In genomic region chr17:61018938-61019337, GRCh38 we compare ENCODE assay signal across 1 cellular context.
TF ChIP-seq lines count a peak whose summit lies in the region.

No MANE protein-coding gene starts in this region.

TF ChIP-seq in WTC11, 78 proteins besides CTCF, POLR2A, EP300 and RAD21 (continued from another document):
- TF ChIP-seq AFF4 (CRISPR knock-in tag; IDR thresholded peaks at IDR 0.05; ENCODE audit: borderline replicate concordance) = no peak
- TF ChIP-seq, protein P1, sequence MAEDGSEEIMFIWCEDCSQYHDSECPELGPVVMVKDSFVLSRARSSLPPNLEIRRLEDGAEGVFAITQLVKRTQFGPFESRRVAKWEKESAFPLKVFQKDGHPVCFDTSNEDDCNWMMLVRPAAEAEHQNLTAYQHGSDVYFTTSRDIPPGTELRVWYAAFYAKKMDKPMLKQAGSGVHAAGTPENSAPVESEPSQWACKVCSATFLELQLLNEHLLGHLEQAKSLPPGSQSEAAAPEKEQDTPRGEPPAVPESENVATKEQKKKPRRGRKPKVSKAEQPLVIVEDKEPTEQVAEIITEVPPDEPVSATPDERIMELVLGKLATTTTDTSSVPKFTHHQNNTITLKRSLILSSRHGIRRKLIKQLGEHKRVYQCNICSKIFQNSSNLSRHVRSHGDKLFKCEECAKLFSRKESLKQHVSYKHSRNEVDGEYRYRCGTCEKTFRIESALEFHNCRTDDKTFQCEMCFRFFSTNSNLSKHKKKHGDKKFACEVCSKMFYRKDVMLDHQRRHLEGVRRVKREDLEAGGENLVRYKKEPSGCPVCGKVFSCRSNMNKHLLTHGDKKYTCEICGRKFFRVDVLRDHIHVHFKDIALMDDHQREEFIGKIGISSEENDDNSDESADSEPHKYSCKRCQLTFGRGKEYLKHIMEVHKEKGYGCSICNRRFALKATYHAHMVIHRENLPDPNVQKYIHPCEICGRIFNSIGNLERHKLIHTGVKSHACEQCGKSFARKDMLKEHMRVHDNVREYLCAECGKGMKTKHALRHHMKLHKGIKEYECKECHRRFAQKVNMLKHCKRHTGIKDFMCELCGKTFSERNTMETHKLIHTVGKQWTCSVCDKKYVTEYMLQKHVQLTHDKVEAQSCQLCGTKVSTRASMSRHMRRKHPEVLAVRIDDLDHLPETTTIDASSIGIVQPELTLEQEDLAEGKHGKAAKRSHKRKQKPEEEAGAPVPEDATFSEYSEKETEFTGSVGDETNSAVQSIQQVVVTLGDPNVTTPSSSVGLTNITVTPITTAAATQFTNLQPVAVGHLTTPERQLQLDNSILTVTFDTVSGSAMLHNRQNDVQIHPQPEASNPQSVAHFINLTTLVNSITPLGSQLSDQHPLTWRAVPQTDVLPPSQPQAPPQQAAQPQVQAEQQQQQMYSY (CRISPR knock-in tag; IDR thresholded peaks at IDR 0.05) = no peak
- no peak for TF ChIP-seq FOXK1 (CRISPR knock-in tag; IDR thresholded peaks at IDR 0.05)
- TF ChIP-seq JAZF1 (CRISPR knock-in tag; IDR thresholded peaks at IDR 0.05) = no peak
- TF ChIP-seq ETV6 (CRISPR knock-in tag; IDR thresholded peaks at IDR 0.05) = no peak
- no peak for TF ChIP-seq ZNF317 (CRISPR knock-in tag; IDR thresholded peaks at IDR 0.05; ENCODE audit: borderline replicate concordance, low read depth)
- TF ChIP-seq, protein P2, sequence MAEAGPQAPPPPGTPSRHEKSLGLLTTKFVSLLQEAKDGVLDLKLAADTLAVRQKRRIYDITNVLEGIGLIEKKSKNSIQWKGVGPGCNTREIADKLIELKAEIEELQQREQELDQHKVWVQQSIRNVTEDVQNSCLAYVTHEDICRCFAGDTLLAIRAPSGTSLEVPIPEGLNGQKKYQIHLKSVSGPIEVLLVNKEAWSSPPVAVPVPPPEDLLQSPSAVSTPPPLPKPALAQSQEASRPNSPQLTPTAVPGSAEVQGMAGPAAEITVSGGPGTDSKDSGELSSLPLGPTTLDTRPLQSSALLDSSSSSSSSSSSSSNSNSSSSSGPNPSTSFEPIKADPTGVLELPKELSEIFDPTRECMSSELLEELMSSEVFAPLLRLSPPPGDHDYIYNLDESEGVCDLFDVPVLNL (CRISPR knock-in tag; IDR thresholded peaks at IDR 0.05; ENCODE audit: borderline replicate concordance, low read depth) = no peak
- TF ChIP-seq, protein P3, sequence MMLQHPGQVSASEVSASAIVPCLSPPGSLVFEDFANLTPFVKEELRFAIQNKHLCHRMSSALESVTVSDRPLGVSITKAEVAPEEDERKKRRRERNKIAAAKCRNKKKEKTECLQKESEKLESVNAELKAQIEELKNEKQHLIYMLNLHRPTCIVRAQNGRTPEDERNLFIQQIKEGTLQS (CRISPR knock-in tag; conservative IDR thresholded peaks at IDR 0.05) = no peak
- TF ChIP-seq FOXP1 (CRISPR knock-in tag; IDR thresholded peaks at IDR 0.05; ENCODE audit: borderline replicate concordance) = no peak
- TF ChIP-seq, protein P4, sequence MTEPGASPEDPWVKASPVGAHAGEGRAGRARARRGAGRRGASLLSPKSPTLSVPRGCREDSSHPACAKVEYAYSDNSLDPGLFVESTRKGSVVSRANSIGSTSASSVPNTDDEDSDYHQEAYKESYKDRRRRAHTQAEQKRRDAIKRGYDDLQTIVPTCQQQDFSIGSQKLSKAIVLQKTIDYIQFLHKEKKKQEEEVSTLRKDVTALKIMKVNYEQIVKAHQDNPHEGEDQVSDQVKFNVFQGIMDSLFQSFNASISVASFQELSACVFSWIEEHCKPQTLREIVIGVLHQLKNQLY (CRISPR knock-in tag; IDR thresholded peaks at IDR 0.05) = no peak
- TF ChIP-seq, protein P5, sequence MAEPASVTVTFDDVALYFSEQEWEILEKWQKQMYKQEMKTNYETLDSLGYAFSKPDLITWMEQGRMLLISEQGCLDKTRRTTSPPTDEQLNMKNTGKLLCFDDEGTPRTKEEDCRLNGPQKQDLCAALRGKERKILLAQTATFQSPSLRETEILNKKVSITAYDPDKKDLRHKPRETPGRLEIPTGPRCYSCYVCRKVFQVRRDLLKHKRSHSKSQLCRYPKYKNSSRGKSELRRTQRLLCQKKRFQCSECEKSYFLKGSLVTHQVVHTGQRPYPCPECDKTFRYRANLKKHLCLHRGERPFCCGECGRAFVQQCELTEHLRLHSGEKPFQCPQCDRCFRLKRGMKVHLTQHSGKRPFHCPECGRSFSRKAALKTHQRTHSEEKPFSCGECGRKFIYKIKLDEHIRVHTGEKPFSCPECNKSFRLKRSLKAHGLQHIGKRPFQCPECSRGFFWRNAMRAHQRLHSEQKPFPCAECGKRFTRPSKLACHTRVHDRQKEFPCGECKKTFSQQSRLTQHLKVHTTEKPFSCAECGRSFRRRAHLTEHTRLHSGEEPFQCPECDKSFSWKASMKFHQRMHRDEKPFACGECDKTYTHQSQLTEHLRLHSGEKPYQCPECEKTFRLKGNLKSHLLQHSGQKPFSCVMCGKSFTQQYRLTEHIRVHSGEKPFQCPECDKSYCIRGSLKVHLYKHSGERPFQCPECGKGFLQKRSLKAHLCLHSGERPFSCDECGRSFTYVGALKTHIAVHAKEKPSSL (CRISPR knock-in tag; conservative IDR thresholded peaks at IDR 0.05) = no peak
